ENCODE assay signal across 9 cellular contexts in genomic region chr13:98134901-98135300, GRCh38. TPM values are rescaled to one million over a fixed set of nuclear protein-coding genes. Genes with fewer than 3 reads are reported as not detected.
"Had no signal": no experiment of that assay in that cellular context is flagged by ENCODE, and none has a peak within 500 bp of the region (broad histone marks: within the 10 kb centered on the region; RNA-seq: fewer than 3 reads in every experiment).

No MANE protein-coding gene starts in this region.

- H3K4me2 ChIP-seq: GM23338 had no signal

- H3K27ac ChIP-seq: HL-60 had no signal

- H3K4me3 ChIP-seq: GM23338 had no signal

- H3K9me3 Mint-ChIP-seq: GM23338, H9 had no signal

- FAIRE-seq: H1, H54 had no signal

- H3K4me3 Mint-ChIP-seq: GM23338, H9, IgD-negative memory B cell had no signal

- H3K4me1 Mint-ChIP-seq: GM23338, H9 had no signal

- H2AFZ ChIP-seq: GM23338 had no signal

- H3K36me3 Mint-ChIP-seq: IgD-negative memory B cell had no signal

- H3K27ac Mint-ChIP-seq: GM23338, H9 had no signal

- DNase-seq: HCEC 1CT, KG1 had no signal

- ATAC-seq: GM23338 had no signal

RNA-seq across cellular contexts. Expression of gene RNF113B, which starts 42.2 kb away (rescaled TPM):
- total RNA-seq: GM23338, H1, H9, HT1080 had no signal
- polyA plus RNA-seq: H1, IgD-negative memory B cell had no signal
